1 cellular context compared by ENCODE assay signal in genomic region chr15:67859331-67859946, GRCh38.
TF ChIP-seq lines count a peak whose summit lies in the region.

No MANE protein-coding gene starts in this region.

TF ChIP-seq in HCT116, 20 proteins besides CTCF, POLR2A, EP300 and RAD21 (continued from another document):
- TF ChIP-seq ZBTB33 (IDR thresholded peaks at IDR 0.05; ENCODE audit: extremely low read depth, insufficient replicate concordance, low read length), result no peak
